Comparison of ENCODE assay signal across 18 cellular contexts in genomic region chr7:136956232-136956631, GRCh38.
DNase-seq lines count a peak whose midpoint lies in the region; ATAC-seq and TF ChIP-seq lines count a peak whose summit lies in the region.
"Had no signal": no experiment of that assay in that cellular context is flagged by ENCODE, and none has a peak within 500 bp of the region (broad histone marks: within the 10 kb centered on the region; RNA-seq: fewer than 3 reads in every experiment).

No MANE protein-coding gene starts in this region.

- H3K36me3 ChIP-seq in H7 (replicated peaks; ENCODE audit: control insufficient read depth, insufficient read depth, low read length) = no peaks in the 10 kb centered on the region
- H3K36me3 ChIP-seq: ascending aorta, heart right ventricle had no signal

- H3K27me3 ChIP-seq in H7 (ENCODE audit: control insufficient read depth, insufficient read depth, low read length) = no peaks in the 10 kb centered on the region
- H3K27me3 ChIP-seq: ascending aorta, heart right ventricle had no signal

- DNase-seq in EH (ENCODE audit: low read depth) (peak; percentile 89), NCI-H526 treated with DMSO at 0.1 percent for 48 hours (lab: John Stamatoyannopoulos, UW) (peak; percentile 34), dedifferentiated amniotic fluid mesenchymal stem cell (ENCODE audit: extremely low spot score) (peak; percentile 29), osteocyte (ENCODE audit: extremely low spot score, unreplicated experiment) (no peak), NCI-H345 treated with DMSO at 0.1 percent for 48 hours (lab: John Stamatoyannopoulos, UW; ENCODE audit: unreplicated experiment) (no peak), H7 (no peak), Calu3 (no peak)
- DNase-seq: activated CD4-positive, alpha-beta T cell treated with anti-CD3 and anti-CD28 coated beads for 48 hours; activated T-cell treated with anti-CD3 and anti-CD28 coated beads, Interleukin-2, amount 50 U/mL, for 4 hours; CD4-positive, alpha-beta T cell; effector memory CD4-positive, alpha-beta T cell; heart right ventricle; small intestine; T-helper 1 cell had no signal

- peaks cover 54% of the 10 kb centered on the region for H3K4me1 Mint-ChIP-seq in osteocyte (ENCODE audit: unreplicated experiment)
- H3K4me1 Mint-ChIP-seq in Calu3 (ENCODE audit: low read depth, unreplicated experiment) = no peaks in the 10 kb centered on the region

- no peak overlapping the region for H3K4me3 ChIP-seq in H7 (ENCODE audit: insufficient read depth, low read depth, low read length)
- H3K4me3 ChIP-seq: ascending aorta, heart right ventricle had no signal

- H3K9me3 Mint-ChIP-seq in osteocyte (ENCODE audit: unreplicated experiment) (no peaks in the 10 kb centered on the region), Calu3 (ENCODE audit: low read depth, unreplicated experiment) (peaks cover 19% of the 10 kb centered on the region)
- H3K9me3 Mint-ChIP-seq: activated T-cell treated with anti-CD3 and anti-CD28 coated beads, Interleukin-2, amount 50 U/mL, for 4 hours had no signal

- no peak for TF ChIP-seq CTCF in osteocyte (IDR thresholded peaks at IDR 0.05)
- TF ChIP-seq CTCF in Calu3 (IDR thresholded peaks at IDR 0.05; ENCODE audit: unreplicated experiment) = no peak

- H3K4me3 Mint-ChIP-seq in osteocyte (ENCODE audit: unreplicated experiment) (peak overlapping the region; percentile 12), Calu3 (ENCODE audit: low read depth, unreplicated experiment) (no peak overlapping the region)
- H3K4me3 Mint-ChIP-seq: activated T-cell treated with anti-CD3 and anti-CD28 coated beads, Interleukin-2, amount 50 U/mL, for 4 hours; CD4-positive, alpha-beta T cell; neural crest cell had no signal

- H3K27me3 Mint-ChIP-seq in osteocyte (ENCODE audit: unreplicated experiment) = no peaks in the 10 kb centered on the region
- H3K27me3 Mint-ChIP-seq in Calu3 (ENCODE audit: unreplicated experiment) = no peaks in the 10 kb centered on the region
- H3K27me3 Mint-ChIP-seq: CD4-positive, alpha-beta T cell had no signal

- CTCF ChIA-PET in Calu3 (lab: Charles Lee) = no interaction called here

- intact Hi-C loops in Calu3 (cut with micrococcal nuclease; ENCODE audit: unreplicated experiment) = no loop called here

- H3K36me3 Mint-ChIP-seq in osteocyte (ENCODE audit: unreplicated experiment) (peaks cover 15% of the 10 kb centered on the region), Calu3 (ENCODE audit: insufficient read depth, unreplicated experiment) (no peaks in the 10 kb centered on the region)

- no peak for ATAC-seq in HG03175 (IDR thresholded peaks at IDR 0.05; ENCODE audit: unreplicated experiment)
- ATAC-seq: activated T-cell treated with anti-CD3 and anti-CD28 coated beads, Interleukin-2, amount 50 U/mL, for 4 hours; left lobe of liver had no signal

- no TSS peak for BruUV-seq in Calu3 (replicated peaks; lab: Mats Ljungman, UMichigan)

- H3K27ac Mint-ChIP-seq in osteocyte (ENCODE audit: unreplicated experiment) (peak overlapping the region; percentile 94), Calu3 (ENCODE audit: unreplicated experiment) (no peak overlapping the region)
- H3K27ac Mint-ChIP-seq: CD4-positive, alpha-beta T cell had no signal

Comparison
In these comparisons a context has a peak if more than half of its experiments do, and no peak if none do; other contexts are left out.
1. DNase-seq: peak in EH (single experiment), NCI-H526 treated with DMSO at 0.1 percent for 48 hours (single experiment) and dedifferentiated amniotic fluid mesenchymal stem cell (single experiment); none in osteocyte (single experiment), NCI-H345 treated with DMSO at 0.1 percent for 48 hours (single experiment), H7 (single experiment) and Calu3 (single experiment).